ENCODE assay signal across 24 cellular contexts in genomic region chr22:31742115-31742514, GRCh38. TPM values are rescaled to one million over a fixed set of nuclear protein-coding genes. Genes with fewer than 3 reads are reported as not detected.
DNase-seq lines count a peak whose midpoint lies in the region; ATAC-seq, FAIRE-seq and TF ChIP-seq lines count a peak whose summit lies in the region.
"Had no signal": no experiment of that assay in that cellular context is flagged by ENCODE, and none has a peak within 500 bp of the region (broad histone marks: within the 10 kb centered on the region; RNA-seq: fewer than 3 reads in every experiment).

No MANE protein-coding gene starts in this region.

- no peak for TF ChIP-seq CTCF in CD8-positive, alpha-beta T cell (IDR thresholded peaks at IDR 0.05)
- TF ChIP-seq CTCF in HEK293 (tag by site-specific recombination; IDR thresholded peaks at IDR 0.05) = no peak
- TF ChIP-seq CTCF in K562 (IDR thresholded peaks at IDR 0.05 in 2 of 3, conservative IDR thresholded peaks at IDR 0.05 in 1 of 3; ENCODE audit: insufficient read depth in 2 of 3, low read depth in 1 of 3, low read length in 3 of 3) = no peak
- TF ChIP-seq CTCF in osteoblast (IDR thresholded peaks at IDR 0.05; ENCODE audit: extremely low read depth, low read depth, low read length) = no peak

- H3K9me3 ChIP-seq in CD8-positive, alpha-beta T cell (ENCODE audit: low read length) = no peaks in the 10 kb centered on the region
- H3K9me3 ChIP-seq in HEK293 (ENCODE audit: control insufficient read depth, insufficient read depth, low read depth, low read length) (no peaks in the 10 kb centered on the region), K562 (replicated peaks; ENCODE audit: control insufficient read depth, insufficient read depth, low read depth, low read length) (no peaks in the 10 kb centered on the region), osteoblast (ENCODE audit: low read depth, low read length) (no peaks in the 10 kb centered on the region)
- H3K9me3 ChIP-seq: Caco-2, heart right ventricle, prostate gland, testis had no signal

- no peaks in the 10 kb centered on the region for H3K9me3 Mint-ChIP-seq in CD8-positive, alpha-beta T cell
- H3K9me3 Mint-ChIP-seq: neural crest cell had no signal

- no peak for TF ChIP-seq EP300 in K562 (IDR thresholded peaks at IDR 0.05; ENCODE audit: low read length)

- H4K20me1 ChIP-seq in K562 (replicated peaks; ENCODE audit: control insufficient read depth, insufficient read depth, low read length) = no peaks in the 10 kb centered on the region
- peaks cover 18% of the 10 kb centered on the region for H4K20me1 ChIP-seq in osteoblast (ENCODE audit: insufficient read depth, low read length)

- H3K79me2 ChIP-seq in K562 (ENCODE audit: control insufficient read depth, insufficient read depth, low read length) (peaks cover 61% of the 10 kb centered on the region), osteoblast (ENCODE audit: insufficient read depth, low read length) (peaks cover 91% of the 10 kb centered on the region)

- H3K4me3 Mint-ChIP-seq in CD8-positive, alpha-beta T cell = no peak overlapping the region
- H3K4me3 Mint-ChIP-seq: T-helper 17 cell had no signal

- H3K9ac ChIP-seq in K562 (ENCODE audit: insufficient read depth in 1 of 2, low read depth in 2 of 2, low read length in 2 of 2) = no peak overlapping the region

- BruUV-seq in K562 (replicated peaks; lab: Mats Ljungman, UMichigan) = no TSS peak

- POLR2A ChIA-PET in CD8-positive, alpha-beta T cell (lab: Charles Lee) = no interaction called here
- POLR2A ChIA-PET in HEK293 (lab: Yijun Ruan, JAX) = no interaction called here
- POLR2A ChIA-PET in K562 (lab: Yijun Ruan, JAX) = no interaction called here

- no peak for DNase-seq in CD8-positive, alpha-beta T cell
- DNase-seq in K562 (ENCODE audit: extremely low read depth in 1 of 4, low spot score in 3 of 4) (no peak), osteoblast (ENCODE audit: insufficient read length, low spot score, missing footprints) (peak; percentile 85), mesenteric fat pad (ENCODE audit: low spot score) (no peak), HUDEP-2 (lab: John Stamatoyannopoulos, UW; ENCODE audit: unreplicated experiment in 76 of 76) (no peak), NCI-H510A treated with DMSO at 0.1 percent for 48 hours (lab: John Stamatoyannopoulos, UW) (no peak)
- DNase-seq: activated CD4-positive, alpha-beta T cell treated with anti-CD3 and anti-CD28 coated beads, Interleukin-2, amount 50 U/mL, for 4 hours; activated naive CD4-positive, alpha-beta T cell; anterior cingulate cortex; Caco-2; central memory CD4-positive, alpha-beta T cell; dorsolateral prefrontal cortex; heart right ventricle; midbrain; NCI-H1436; NCI-H524; T-helper 17 cell; testis; WERI-Rb-1 had no signal

- peaks cover 62% of the 10 kb centered on the region for H3K36me3 Mint-ChIP-seq in CD8-positive, alpha-beta T cell

- FAIRE-seq in K562 (lab: Jason Lieb, UNC) = no peak
- FAIRE-seq: H1 had no signal

- H3K27ac Mint-ChIP-seq in CD8-positive, alpha-beta T cell = peak overlapping the region; percentile 45

- no peak overlapping the region for H3K4me3 ChIP-seq in CD8-positive, alpha-beta T cell (ENCODE audit: low read depth, low read length)
- no peak overlapping the region for H3K4me3 ChIP-seq in HEK293 (ENCODE audit: low read depth, low read length)
- no peak overlapping the region for H3K4me3 ChIP-seq in K562
- H3K4me3 ChIP-seq in osteoblast (ENCODE audit: insufficient read depth, low read length) = no peak overlapping the region
- H3K4me3 ChIP-seq: dorsolateral prefrontal cortex, heart right ventricle, prostate gland, testis had no signal

- CTCF ChIA-PET in CD8-positive, alpha-beta T cell (lab: Charles Lee) = no interaction called here
- CTCF ChIA-PET in HEK293 (lab: Yijun Ruan, JAX) (no interaction called here), K562 (lab: Yijun Ruan, JAX; ENCODE audit: low intra/inter-chr PET ratio) (no interaction called here)

- no peak overlapping the region for H2AFZ ChIP-seq in K562 (ENCODE audit: low read depth, low read length)
- no peak overlapping the region for H2AFZ ChIP-seq in osteoblast (ENCODE audit: low read length)

- H3K36me3 ChIP-seq in CD8-positive, alpha-beta T cell (ENCODE audit: insufficient read depth, low read length) = peaks cover 6% of the 10 kb centered on the region
- H3K36me3 ChIP-seq in HEK293 (ENCODE audit: control insufficient read depth in 2 of 2, insufficient read depth in 1 of 2, low read length in 2 of 2) (peaks cover 21 to 33% of the 10 kb centered on the region in 2 experiments), K562 (ENCODE audit: control insufficient read depth, insufficient read depth, low read length) (peaks cover 53% of the 10 kb centered on the region), osteoblast (ENCODE audit: insufficient read depth, low read length) (peaks cover 16% of the 10 kb centered on the region)
- H3K36me3 ChIP-seq: prostate gland had no signal

- no peak overlapping the region for H3K4me2 ChIP-seq in K562 (ENCODE audit: insufficient read depth, low read length)
- no peak overlapping the region for H3K4me2 ChIP-seq in osteoblast (ENCODE audit: insufficient read depth, low read length)

- H3K4me1 ChIP-seq in CD8-positive, alpha-beta T cell (ENCODE audit: insufficient read depth, low read length) = no peaks in the 10 kb centered on the region
- H3K4me1 ChIP-seq in HEK293 (ENCODE audit: control insufficient read depth, insufficient read depth, low read length) (peaks cover 5% of the 10 kb centered on the region; the same call in 1 of the 2 replicates), K562 (replicated peaks in 1 of 2; ENCODE audit: control insufficient read depth in 2 of 2, insufficient read depth in 2 of 2, low read length in 2 of 2) (peaks cover 0 to 3% of the 10 kb centered on the region in 2 experiments; a peak in 2 of 5 replicates), osteoblast (ENCODE audit: insufficient read depth, low read length) (no peaks in the 10 kb centered on the region)
- H3K4me1 ChIP-seq: prostate gland had no signal

- no peak for TF ChIP-seq RAD21 in K562 (CRISPR knock-in tag; conservative IDR thresholded peaks at IDR 0.05 in 1 of 2, IDR thresholded peaks at IDR 0.05 in 1 of 2)

- H3K27ac ChIP-seq in CD8-positive, alpha-beta T cell (ENCODE audit: low read depth, low read length) = no peak overlapping the region
- H3K27ac ChIP-seq in HEK293 (ENCODE audit: extremely low read depth, low read depth, low read length) (no peak overlapping the region), K562 (ENCODE audit: extremely low read depth, low read depth, low read length) (no peak overlapping the region), osteoblast (ENCODE audit: low read depth, low read length) (no peak overlapping the region)
- H3K27ac ChIP-seq: heart right ventricle, HL-60, prostate gland, testis, WERI-Rb-1 had no signal

- no peak for TF ChIP-seq POLR2A in K562 (conservative IDR thresholded peaks at IDR 0.05)

- H3K9me1 ChIP-seq in K562 (ENCODE audit: control insufficient read depth, insufficient read depth, low read length) = no peaks in the 10 kb centered on the region

- WGBS in K562 (ENCODE audit: insufficient coverage, low coverage, missing lambda C conversion rate) = 56% methylated on average over 2 of the region's 3 CpGs

- H3K27me3 Mint-ChIP-seq in CD8-positive, alpha-beta T cell (ENCODE audit: low read depth) = no peaks in the 10 kb centered on the region
- H3K27me3 Mint-ChIP-seq: T-helper 17 cell had no signal

- H3K27me3 ChIP-seq in CD8-positive, alpha-beta T cell (ENCODE audit: insufficient read depth, low read length) = no peaks in the 10 kb centered on the region
- no peaks in the 10 kb centered on the region for H3K27me3 ChIP-seq in K562 (ENCODE audit: control insufficient read depth in 2 of 2, insufficient read depth in 2 of 2, low read length in 2 of 2)
- no peaks in the 10 kb centered on the region for H3K27me3 ChIP-seq in osteoblast (ENCODE audit: insufficient read depth, low read length)
- H3K27me3 ChIP-seq: dorsolateral prefrontal cortex, heart right ventricle, testis had no signal

- in situ Hi-C loops in K562 (cut with MboI) = no loop called here

- no peak for ATAC-seq in CD8-positive, alpha-beta T cell
- no peak for ATAC-seq in K562
- ATAC-seq: heart right ventricle, T-helper 17 cell had no signal

- intact Hi-C loops in CD8-positive, alpha-beta T cell (cut with DNase I, micrococcal nuclease) = no loop called here
- intact Hi-C loops in K562 (cut with micrococcal nuclease) = no loop called here

- H3K4me1 Mint-ChIP-seq in CD8-positive, alpha-beta T cell (ENCODE audit: low read depth) = peaks cover 54% of the 10 kb centered on the region

RNA-seq across cellular contexts. Expression of gene PRR14L, which starts 7.8 kb away (rescaled TPM):
- 10 to 100 TPM; 17.8 to 21.2 TPM for total RNA-seq in CD8-positive, alpha-beta T cell
- 27.5 and 105 TPM in 2 replicates for total RNA-seq in K562 (2011; cell fraction: chromatin; rRNA removed; ENCODE audit: low replicate concordance)
- total RNA-seq in K562 (2011; cell fraction: nucleolus; rRNA removed) = 27.8 and 38.3 TPM in 2 replicates
- 38.4 and 40.3 TPM in 2 replicates for total RNA-seq in K562 (2011; cell fraction: nucleoplasm; rRNA removed)
- total RNA-seq in K562 (2014; rRNA removed) (8.9 and 9.6 TPM in 2 replicates), K562 (2014; rRNA removed; fragmentation: Illumina TruSeq; extraction: Trizol) (18.2 and 21.4 TPM in 2 replicates), K562 (2015; rRNA removed; fragmentation: Illumina TruSeq; extraction: Trizol) (17.2 and 18.8 TPM in 2 replicates), K562 (2021) (30.2 and 36.3 TPM in 2 replicates), osteoblast (20.3 and 22.1 TPM in 2 replicates), mesenteric fat pad (39.7 TPM)
- polyA plus RNA-seq in K562 (2011; rRNA removed) (11.1 and 14.4 TPM in 2 replicates), K562 (2014; fragmentation: Illumina TruSeq; extraction: Trizol) (11.6 and 12.3 TPM in 2 replicates), K562 (2014; fragmentation: Nextera tagmentation; extraction: Ambion mirVana) (1 to 10 TPM; 2.8 to 6.8 TPM), K562 (2014; rRNA removed) (9.8 and 12.8 TPM in 2 replicates)
- polyA plus RNA-seq in K562 (2011; cell fraction: cytosol; rRNA removed) = 9.4 and 11.8 TPM in 2 replicates
- polyA plus RNA-seq in K562 (2011; cell fraction: nucleus; rRNA removed) = 18.7 and 21.0 TPM in 2 replicates
- 6.1 and 7.4 TPM in 2 replicates for polyA plus RNA-seq in K562 (2012)
- 44.0 and 60.6 TPM in 2 replicates for polyA minus RNA-seq in K562 (2011; rRNA and poly(A)+ RNA removed)
- 25.8 and 28.9 TPM in 2 replicates for polyA minus RNA-seq in K562 (2011; cell fraction: cytosol; rRNA and poly(A)+ RNA removed)
- 20.1 and 32.0 TPM in 2 replicates for polyA minus RNA-seq in K562 (2011; cell fraction: nucleus; rRNA and poly(A)+ RNA removed)

RNA-seq across cellular contexts. Expression of gene DEPDC5, which starts 11.7 kb away (rescaled TPM):
- 10 to 100 TPM; 31.8 to 34.3 TPM for total RNA-seq in CD8-positive, alpha-beta T cell
- total RNA-seq in K562 (2011; cell fraction: chromatin; rRNA removed; ENCODE audit: low replicate concordance) = 132 and 153 TPM in 2 replicates
- 72.2 and 77.4 TPM in 2 replicates for total RNA-seq in K562 (2011; cell fraction: nucleolus; rRNA removed)
- 88.6 and 105 TPM in 2 replicates for total RNA-seq in K562 (2011; cell fraction: nucleoplasm; rRNA removed)
- 8.5 TPM in 2 replicates for total RNA-seq in K562 (2014; rRNA removed)
- 12.3 and 15.6 TPM in 2 replicates for total RNA-seq in K562 (2014; rRNA removed; fragmentation: Illumina TruSeq; extraction: Trizol)
- total RNA-seq in K562 (2015; rRNA removed; fragmentation: Illumina TruSeq; extraction: Trizol) = 11.6 and 11.8 TPM in 2 replicates
- 11.4 and 17.0 TPM in 2 replicates for total RNA-seq in K562 (2021)
- polyA plus RNA-seq in K562 (2011; rRNA removed) = 10.9 and 12.1 TPM in 2 replicates
- polyA plus RNA-seq in K562 (2011; cell fraction: cytosol; rRNA removed) = 7.2 and 9.5 TPM in 2 replicates
- 20.8 and 31.9 TPM in 2 replicates for polyA plus RNA-seq in K562 (2011; cell fraction: nucleus; rRNA removed)
- polyA plus RNA-seq in K562 (2012) = 6.0 and 9.1 TPM in 2 replicates
- polyA plus RNA-seq in K562 (2014; fragmentation: Illumina TruSeq; extraction: Trizol) = 8.6 and 9.5 TPM in 2 replicates
- 1 to 10 TPM; 2.3 to 3.3 TPM for polyA plus RNA-seq in K562 (2014; fragmentation: Nextera tagmentation; extraction: Ambion mirVana)
- polyA plus RNA-seq in K562 (2014; rRNA removed) = 10.7 and 10.8 TPM in 2 replicates
- 49.8 and 57.4 TPM in 2 replicates for polyA minus RNA-seq in K562 (2011; rRNA and poly(A)+ RNA removed)
- 6.1 and 6.9 TPM in 2 replicates for polyA minus RNA-seq in K562 (2011; cell fraction: cytosol; rRNA and poly(A)+ RNA removed)
- polyA minus RNA-seq in K562 (2011; cell fraction: nucleus; rRNA and poly(A)+ RNA removed) = 27.3 and 37.8 TPM in 2 replicates
- 15.2 and 18.0 TPM in 2 replicates for total RNA-seq in osteoblast
- total RNA-seq in mesenteric fat pad = 24.7 TPM
